In the genomic region with DNA sequence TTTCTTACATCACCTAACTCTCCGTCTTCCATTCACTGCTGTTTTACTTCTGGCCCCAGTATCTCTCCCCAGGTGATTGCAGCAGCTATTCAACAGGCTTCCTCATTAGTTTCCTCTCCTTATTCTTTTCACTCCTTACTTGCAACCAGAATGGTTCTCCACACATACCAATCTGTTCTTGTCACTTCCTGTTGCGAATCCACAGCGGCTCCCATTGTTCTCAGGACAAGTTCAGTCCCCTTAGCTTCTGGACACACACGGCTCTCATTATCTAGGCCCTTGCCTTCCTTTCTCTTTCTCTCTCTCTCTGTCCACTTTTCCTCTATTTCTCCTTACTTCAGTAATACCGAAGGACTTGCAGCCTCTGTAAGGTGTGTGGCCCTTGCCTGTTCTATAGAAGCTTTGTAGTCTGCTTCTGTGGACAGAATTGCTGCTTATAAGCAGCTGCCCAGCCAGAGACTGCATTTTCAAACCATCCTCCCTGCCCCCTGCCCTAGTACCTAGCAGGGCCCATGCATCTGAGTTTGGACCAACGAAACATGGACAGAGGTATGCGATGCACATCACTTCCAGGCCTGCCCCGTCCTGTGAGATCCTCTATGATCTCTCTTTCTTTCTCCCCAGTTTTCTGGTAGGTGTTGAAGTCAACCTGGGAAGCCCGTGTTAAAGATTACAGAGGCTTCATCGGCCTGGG, we compare ENCODE assay signal across 10 cellular contexts. TPM values are rescaled to one million over a fixed set of nuclear protein-coding genes. Genes with fewer than 3 reads are reported as not detected.
DNase-seq lines count a peak whose midpoint lies in the region; ATAC-seq and TF ChIP-seq lines count a peak whose summit lies in the region.
"Had no signal": no experiment of that assay in that cellular context is flagged by ENCODE, and none has a peak within 500 bp of the region (broad histone marks: within the 10 kb centered on the region; RNA-seq: fewer than 3 reads in every experiment).

No MANE protein-coding gene starts in this region.

- H3K4me1 Mint-ChIP-seq in WTC11: peaks cover 45% of the 10 kb centered on the region

- H3K9me3 Mint-ChIP-seq in WTC11: no peaks in the 10 kb centered on the region
- H3K9me3 Mint-ChIP-seq: activated naive CD4-positive, alpha-beta T cell treated with anti-CD3 and anti-CD28 coated beads for 36 hours had no signal

- no peaks in the 10 kb centered on the region for H3K9me3 ChIP-seq in adrenal gland (replicated peaks in 1 of 3)

- no peak overlapping the region for H3K4me3 Mint-ChIP-seq in WTC11
- H3K4me3 Mint-ChIP-seq: activated naive CD4-positive, alpha-beta T cell treated with anti-CD3 and anti-CD28 coated beads for 36 hours had no signal

- no peak for TF ChIP-seq CTCF in WTC11 (IDR thresholded peaks at IDR 0.05)
- no peak for TF ChIP-seq CTCF in adrenal gland (IDR thresholded peaks at IDR 0.05)

- DNase-seq in HCEC 1CT: peak; percentile 85
- DNase-seq in WTC11 (ENCODE audit: low spot score): no peak
- peak; percentile 5 for DNase-seq in glomerular visceral epithelial cell (ENCODE audit: extremely low spot score)
- DNase-seq in skeletal muscle cell (ENCODE audit: low read depth): peak; percentile 45
- no peak for DNase-seq in NCI-H1694 (lab: John Stamatoyannopoulos, UW)
- DNase-seq in adrenal gland: no peak
- DNase-seq: activated CD4-positive, alpha-beta T cell treated with anti-CD3 and anti-CD28 coated beads for 1 hour; activated naive CD4-positive, alpha-beta T cell treated with anti-CD3 and anti-CD28 coated beads for 36 hours; erythroblast had no signal

- H3K27me3 ChIP-seq in adrenal gland: no peaks in the 10 kb centered on the region

- ATAC-seq in WTC11: peak; percentile 87
- no peak for ATAC-seq in GM19455 (IDR thresholded peaks at IDR 0.05; ENCODE audit: unreplicated experiment)

- no peaks in the 10 kb centered on the region for H3K27me3 Mint-ChIP-seq in WTC11 (ENCODE audit: low read depth)

- WGBS in adrenal gland, 4 donors: 77 to 83% (median 81%) methylated on average over 10 of the region's 10 CpGs

- no peak for TF ChIP-seq POLR2A in adrenal gland (IDR thresholded peaks at IDR 0.05)

- no peak overlapping the region for H3K4me3 ChIP-seq in skeletal muscle cell (ENCODE audit: low read depth, low read length)
- no peak overlapping the region for H3K4me3 ChIP-seq in adrenal gland

- H3K4me1 ChIP-seq in adrenal gland (replicated peaks in 1 of 2): no peaks in the 10 kb centered on the region

- H3K36me3 Mint-ChIP-seq in WTC11: no peaks in the 10 kb centered on the region

- CTCF ChIA-PET in WTC11 (lab: Charles Lee): interaction anchor here (0.6 to 1.1 kb wide), 2 partner anchors 133 to 266 kb away, joined by 4 read pairs; a partner anchor contains a TSS

- intact Hi-C loops in adrenal gland (cut with DNase I): no loop called here

- no peak overlapping the region for H3K27ac ChIP-seq in adrenal gland

- no peaks in the 10 kb centered on the region for H3K36me3 ChIP-seq in adrenal gland (replicated peaks in 1 of 2)

- POLR2A ChIA-PET in WTC11 (lab: Charles Lee): no interaction called here

- peak overlapping the region; percentile 97 for H3K27ac Mint-ChIP-seq in WTC11
- H3K27ac Mint-ChIP-seq: activated naive CD4-positive, alpha-beta T cell treated with anti-CD3 and anti-CD28 coated beads for 36 hours had no signal

TF ChIP-seq in WTC11, 78 proteins besides CTCF, POLR2A, EP300 and RAD21:
- TF ChIP-seq, protein P1, sequence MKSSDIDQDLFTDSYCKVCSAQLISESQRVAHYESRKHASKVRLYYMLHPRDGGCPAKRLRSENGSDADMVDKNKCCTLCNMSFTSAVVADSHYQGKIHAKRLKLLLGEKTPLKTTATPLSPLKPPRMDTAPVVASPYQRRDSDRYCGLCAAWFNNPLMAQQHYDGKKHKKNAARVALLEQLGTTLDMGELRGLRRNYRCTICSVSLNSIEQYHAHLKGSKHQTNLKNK (CRISPR knock-in tag; IDR thresholded peaks at IDR 0.05): no peak
- TF ChIP-seq ZNF121 (CRISPR knock-in tag; IDR thresholded peaks at IDR 0.05): peak; percentile 89
TF ChIP-seq in WTC11: peak in this region for 1.

RNA-seq across cellular contexts. Expression of a gene that starts 45.7 kb away (rescaled TPM):
- 19.1 to 22.2 TPM (median 22.0 TPM) in 3 replicates for total RNA-seq in WTC11 (2021)
- 100 to 1,000 TPM in 1 of 8 donors, 10 to 100 TPM in 7; 18.1 to 103 (median 43.7) TPM for total RNA-seq in adrenal gland
- 10 to 100 TPM; 29.8 to 73.9 (median 38.0) TPM for polyA plus RNA-seq in adrenal gland
- total RNA-seq: activated naive CD4-positive, alpha-beta T cell treated with anti-CD3 and anti-CD28 coated beads for 36 hours had no signal

Comparison
In these comparisons a context has a peak if more than half of its experiments do, and no peak if none do; other contexts are left out.
1. DNase-seq: peak in HCEC 1CT (single experiment), glomerular visceral epithelial cell (single experiment) and skeletal muscle cell (single experiment); none in WTC11 (single experiment), NCI-H1694 (single experiment) and adrenal gland (0 of 7).